Comparison of ENCODE assay signal across 17 cellular contexts in genomic region chr1:17591814-17592430, GRCh38. TPM values are rescaled to one million over a fixed set of nuclear protein-coding genes. Genes with fewer than 3 reads are reported as not detected.
A peak's percentile ranks its signal among the peaks of the same experiment; 100 is the strongest.
DNase-seq lines count a peak whose midpoint lies in the region; ATAC-seq and TF ChIP-seq lines count a peak whose summit lies in the region.
"Had no signal": no experiment of that assay in that cellular context is flagged by ENCODE, and none has a peak within 500 bp of the region (broad histone marks: within the 10 kb centered on the region; RNA-seq: fewer than 3 reads in every experiment).

No MANE protein-coding gene starts in this region.

- H3K4me1 Mint-ChIP-seq in CD8-positive, alpha-beta T cell (ENCODE audit: low read depth), result no peaks in the 10 kb centered on the region
- H3K4me1 Mint-ChIP-seq: activated B cell treated with CpG ODN at 0.5 μM for 24 hours; activated CD4-positive, alpha-beta memory T cell treated with anti-CD3 and anti-CD28 coated beads, Interleukin-2, amount 10 ng/mL, durations not matched to agents 7 days and 5 days; memory B cell had no signal

- no peaks in the 10 kb centered on the region for H3K36me3 Mint-ChIP-seq in CD8-positive, alpha-beta T cell
- H3K36me3 Mint-ChIP-seq: memory B cell had no signal

- WGBS in hepatocyte (ENCODE audit: low lambda C conversion rate, missing lambda C conversion rate), result 59% methylated on average over 7 of the region's 7 CpGs

- H3K9me2 ChIP-seq in hepatocyte (replicated peaks; ENCODE audit: insufficient read depth), result no peaks in the 10 kb centered on the region

- H3K9me3 ChIP-seq in hepatocyte (ENCODE audit: low read depth), result no peaks in the 10 kb centered on the region
- no peaks in the 10 kb centered on the region for H3K9me3 ChIP-seq in CD8-positive, alpha-beta T cell (ENCODE audit: low read length)
- H3K9me3 ChIP-seq: suprapubic skin had no signal

- H3K27me3 ChIP-seq in hepatocyte, result no peaks in the 10 kb centered on the region
- H3K27me3 ChIP-seq in CD8-positive, alpha-beta T cell (ENCODE audit: insufficient read depth, low read length), result no peaks in the 10 kb centered on the region
- H3K27me3 ChIP-seq: suprapubic skin had no signal

- CTCF ChIA-PET in CD8-positive, alpha-beta T cell (lab: Charles Lee), result no interaction called here

- H3K4me1 ChIP-seq in hepatocyte (ENCODE audit: insufficient read depth), result peaks cover 76% of the 10 kb centered on the region
- no peaks in the 10 kb centered on the region for H3K4me1 ChIP-seq in CD8-positive, alpha-beta T cell (ENCODE audit: insufficient read depth, low read length)

- POLR2A ChIA-PET in CD8-positive, alpha-beta T cell (lab: Charles Lee), result no interaction called here

- no peak overlapping the region for H3K4me3 Mint-ChIP-seq in CD8-positive, alpha-beta T cell
- H3K4me3 Mint-ChIP-seq: activated B cell treated with CpG ODN at 0.5 μM for 24 hours; activated CD4-positive, alpha-beta memory T cell treated with anti-CD3 and anti-CD28 coated beads, Interleukin-2, amount 10 ng/mL, durations not matched to agents 7 days and 5 days; memory B cell had no signal

- no peak overlapping the region for H3K4me2 ChIP-seq in hepatocyte

- peaks cover 37% of the 10 kb centered on the region for H3K79me2 ChIP-seq in hepatocyte

- H3K27ac Mint-ChIP-seq in CD8-positive, alpha-beta T cell, result no peak overlapping the region
- H3K27ac Mint-ChIP-seq: activated B cell treated with CpG ODN at 0.5 μM for 24 hours; activated CD4-positive, alpha-beta memory T cell treated with anti-CD3 and anti-CD28 coated beads, Interleukin-2, amount 10 ng/mL, durations not matched to agents 7 days and 5 days; memory B cell had no signal

- H3K27me3 Mint-ChIP-seq in CD8-positive, alpha-beta T cell (ENCODE audit: low read depth), result no peaks in the 10 kb centered on the region
- H3K27me3 Mint-ChIP-seq: activated CD4-positive, alpha-beta memory T cell treated with anti-CD3 and anti-CD28 coated beads, Interleukin-2, amount 10 ng/mL, durations not matched to agents 7 days and 5 days had no signal

- no peak for TF ChIP-seq CTCF in hepatocyte (IDR thresholded peaks at IDR 0.05; ENCODE audit: poor library complexity)
- TF ChIP-seq CTCF in CD8-positive, alpha-beta T cell (IDR thresholded peaks at IDR 0.05), result no peak

- peak overlapping the region; percentile 60 for H3K27ac ChIP-seq in hepatocyte
- no peak overlapping the region for H3K27ac ChIP-seq in CD8-positive, alpha-beta T cell (ENCODE audit: low read depth, low read length)
- H3K27ac ChIP-seq: C4-2B, suprapubic skin had no signal

- H2AFZ ChIP-seq in hepatocyte, result no peak overlapping the region

- intact Hi-C loops in CD8-positive, alpha-beta T cell (cut with DNase I, micrococcal nuclease), result no loop called here

- no peaks in the 10 kb centered on the region for H4K20me1 ChIP-seq in hepatocyte (ENCODE audit: insufficient read depth, poor library complexity, severe bottlenecking)

- H3K4me3 ChIP-seq in hepatocyte, result no peak overlapping the region
- no peak overlapping the region for H3K4me3 ChIP-seq in CD8-positive, alpha-beta T cell (ENCODE audit: low read depth, low read length)
- H3K4me3 ChIP-seq: suprapubic skin had no signal

- H3K9me3 Mint-ChIP-seq in CD8-positive, alpha-beta T cell, result no peaks in the 10 kb centered on the region
- H3K9me3 Mint-ChIP-seq: activated B cell treated with CpG ODN at 0.5 μM for 24 hours; activated CD4-positive, alpha-beta memory T cell treated with anti-CD3 and anti-CD28 coated beads, Interleukin-2, amount 10 ng/mL, durations not matched to agents 7 days and 5 days; memory B cell had no signal

- ATAC-seq in CD8-positive, alpha-beta T cell, result no peak
- ATAC-seq: sciatic nerve had no signal

- H3K36me3 ChIP-seq in hepatocyte (replicated peaks; ENCODE audit: insufficient read depth, low read depth), result no peaks in the 10 kb centered on the region
- no peaks in the 10 kb centered on the region for H3K36me3 ChIP-seq in CD8-positive, alpha-beta T cell (ENCODE audit: insufficient read depth, low read length)

- DNase-seq in HK-2 (ENCODE audit: unreplicated experiment) (peak; percentile 36), astrocyte of the hippocampus (ENCODE audit: low read depth, low spot score) (peak; percentile 20), hepatocyte (ENCODE audit: low spot score) (peak; percentile 58), renal cortical epithelial cell (ENCODE audit: low read depth) (peak; percentile 69), AG08396 (ENCODE audit: low spot score) (no peak), hypothalamus (lab: John Stamatoyannopoulos, UW) (no peak), NCI-H2171 treated with DMSO at 0.1 percent for 48 hours (lab: John Stamatoyannopoulos, UW) (no peak)
- no peak for DNase-seq in CD8-positive, alpha-beta T cell
- DNase-seq: activated B cell treated with CpG ODN at 0.5 μM for 24 hours; activated CD4-positive, alpha-beta memory T cell treated with anti-CD3 and anti-CD28 coated beads, Interleukin-2, amount 10 ng/mL, durations not matched to agents 7 days and 5 days; activated effector memory CD4-positive, alpha-beta T cell treated with anti-CD3 and anti-CD28 coated beads, Interleukin-2, amount 50 U/mL, for 16 hours; KBM-7; NCI-H524 had no signal

RNA-seq across cellular contexts. Expression of gene ARHGEF10L, which starts 52.4 kb away (rescaled TPM):
- total RNA-seq in hepatocyte, result 33.0 and 48.3 TPM in 2 replicates
- polyA plus RNA-seq in hepatocyte, result 40.4 and 48.2 TPM in 2 replicates
- 16.0 and 51.2 TPM in 2 replicates for total RNA-seq in renal cortical epithelial cell
- total RNA-seq in CD8-positive, alpha-beta T cell, result not detected
- total RNA-seq: activated CD4-positive, alpha-beta memory T cell treated with anti-CD3 and anti-CD28 coated beads, Interleukin-2, amount 10 ng/mL, durations not matched to agents 7 days and 5 days had no signal

Comparison
In these comparisons a context has a peak if more than half of its experiments do, and no peak if none do; other contexts are left out.
1. DNase-seq: peak in HK-2 (single experiment), astrocyte of the hippocampus (single experiment), hepatocyte (single experiment) and renal cortical epithelial cell (single experiment); none in AG08396 (single experiment), CD8-positive, alpha-beta T cell (0 of 7), hypothalamus (0 of 51) and NCI-H2171 treated with DMSO at 0.1 percent for 48 hours (single experiment).
2. RNA of gene ARHGEF10L, which starts 52.4 kb away (total RNA-seq): 16.0 to 51.2 TPM in renal cortical epithelial cell and 33.0 to 48.3 TPM in hepatocyte; not detected in CD8-positive, alpha-beta T cell; every median in the first group is over 10 times any median in the second.